Comparison of ENCODE assay signal across 8 cellular contexts in the genomic region with DNA sequence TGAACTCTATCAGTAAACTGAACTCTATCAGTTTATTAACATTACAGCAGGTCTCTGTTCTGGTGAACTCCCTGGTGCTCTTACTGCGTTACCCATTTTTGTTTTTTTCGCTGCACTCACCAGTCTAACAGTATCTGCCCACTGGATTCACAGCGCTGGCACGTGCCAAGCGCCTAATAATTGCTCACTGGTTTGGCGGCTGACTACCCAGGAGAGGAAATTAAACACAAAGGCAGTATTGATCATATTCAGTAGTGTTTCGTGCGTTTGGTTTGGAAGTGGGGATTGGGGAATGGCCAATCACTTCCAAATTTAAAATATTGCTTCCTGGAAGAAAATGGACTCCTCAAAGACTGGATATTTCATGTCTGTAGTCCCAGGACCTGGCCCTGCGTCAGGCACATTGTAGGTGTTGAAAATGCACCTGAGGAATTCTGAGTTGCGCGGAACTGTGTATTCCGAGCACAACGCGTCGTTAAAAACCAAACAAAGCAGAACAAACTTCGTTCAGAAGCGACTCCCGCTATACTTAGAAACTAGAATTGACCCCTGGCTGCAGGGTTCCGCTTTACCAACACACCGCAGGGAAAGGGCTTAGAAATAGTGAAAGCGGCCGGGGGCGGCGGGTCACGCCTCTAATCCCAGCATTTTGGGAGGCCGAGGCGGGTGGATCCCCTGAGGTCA. TPM values are rescaled to one million over a fixed set of nuclear protein-coding genes. Genes with fewer than 3 reads are reported as not detected.
DNase-seq lines count a peak whose midpoint lies in the region; ATAC-seq, FAIRE-seq and TF ChIP-seq lines count a peak whose summit lies in the region.

No MANE protein-coding gene starts in this region.

- H3K79me2 ChIP-seq in mammary epithelial cell (ENCODE audit: insufficient read depth, low read length): peaks cover 39% of the 10 kb centered on the region

- H3K27me3 ChIP-seq in HUES64 (ENCODE audit: insufficient read depth, low read length) (no peaks in the 10 kb centered on the region), mammary epithelial cell (ENCODE audit: insufficient read depth, low read length) (peaks cover 3% of the 10 kb centered on the region)

- BruUV-seq in mammary epithelial cell (replicated peaks; lab: Mats Ljungman, UMichigan): no TSS peak

- H3K36me3 ChIP-seq in HUES64 (ENCODE audit: insufficient read depth, low read length) (peaks cover 35% of the 10 kb centered on the region), mammary epithelial cell (ENCODE audit: insufficient read depth, low read length) (peaks cover 33% of the 10 kb centered on the region), kidney (ENCODE audit: control insufficient read depth in 1 of 2, insufficient read depth in 2 of 2, low read length in 2 of 2) (peaks cover 8 to 22% of the 10 kb centered on the region in 2 donors)

- H3K4me1 ChIP-seq in HUES64 (ENCODE audit: insufficient read depth, low read length): peaks cover 20% of the 10 kb centered on the region
- H3K4me1 ChIP-seq in mammary epithelial cell (ENCODE audit: insufficient read depth, low read length): peaks cover 22% of the 10 kb centered on the region
- peaks cover 8 to 15% of the 10 kb centered on the region in 2 donors for H3K4me1 ChIP-seq in kidney (ENCODE audit: control insufficient read depth in 1 of 2, insufficient read depth in 1 of 2, low read depth in 1 of 2, low read length in 2 of 2)

- FAIRE-seq in kidney (lab: Jason Lieb, UNC): no peak

- WGBS in HUES64: 1% methylated on average over 27 of the region's 27 CpGs
- 0% methylated on average over 19 of the region's 27 CpGs for WGBS in mammary epithelial cell (ENCODE audit: low coverage, missing lambda C conversion rate)

- peak overlapping the region; percentile 92 for H3K4me3 ChIP-seq in HUES64 (ENCODE audit: low read length)
- H3K4me3 ChIP-seq in mammary epithelial cell (replicated peaks in 1 of 3; ENCODE audit: insufficient read depth in 1 of 3, low read depth in 2 of 3, low read length in 3 of 3): peak overlapping the region; percentile 66 to 88 (median 87)
- peak overlapping the region; percentile 95 for H3K4me3 ChIP-seq in kidney (ENCODE audit: low read length in 2 of 2)

- TF ChIP-seq CTCF in mammary epithelial cell (conservative IDR thresholded peaks at IDR 0.05 in 1 of 2, IDR thresholded peaks at IDR 0.05 in 1 of 2; ENCODE audit: extremely low read depth in 1 of 2, insufficient read depth in 1 of 2, low read depth in 1 of 2, low read length in 2 of 2) (no peak), kidney (IDR thresholded peaks at IDR 0.05; ENCODE audit: borderline replicate concordance, extremely low read depth, insufficient read depth) (no peak)

- H2AFZ ChIP-seq in mammary epithelial cell (ENCODE audit: low read depth, low read length): peak overlapping the region; percentile 96

- H3K9ac ChIP-seq in HUES64 (ENCODE audit: low read depth, low read length): peak overlapping the region; percentile 99
- peak overlapping the region; percentile 94 for H3K9ac ChIP-seq in mammary epithelial cell (ENCODE audit: insufficient read depth, low read length)
- H3K9ac ChIP-seq in kidney (ENCODE audit: low read length in 2 of 2): peak overlapping the region; percentile 68 to 92

- in situ Hi-C loops in mammary epithelial cell (cut with MboI; ENCODE audit: low sequenced_read_pairs in 2 of 2): no loop called here

- H3K4me2 ChIP-seq in mammary epithelial cell (ENCODE audit: insufficient read depth, low read depth, low read length): peak overlapping the region; percentile 86

- DNase-seq in DMS53 treated with DMSO at 0.1 percent for 48 hours (lab: John Stamatoyannopoulos, UW; ENCODE audit: unreplicated experiment) (peak; percentile 56), T follicular helper cell (ENCODE audit: low read depth) (peak; percentile 14), mammary epithelial cell (peak; percentile 55), kidney (peak; percentile 76), D341Med (ENCODE audit: low spot score) (no peak)
- peak; percentile 66 for DNase-seq in stimulated activated CD4-positive, alpha-beta T cell treated with anti-CD3 and anti-CD28 coated beads, Interleukin-15, amount 100 ng/mL, for 24 hours

- intact Hi-C loops in mammary epithelial cell (cut with micrococcal nuclease) (loop anchor here (1.0 kb wide), 1 partner anchor 14 kb away; no protein-coding TSS in a partner anchor), kidney (cut with DNase I) (no loop called here)

- peaks cover 2% of the 10 kb centered on the region for H4K20me1 ChIP-seq in mammary epithelial cell (ENCODE audit: insufficient read depth, low read length)

- dilution Hi-C loops in mammary epithelial cell (cut with HindIII; ENCODE audit: low sequenced_read_pairs): no loop called here

- CTCF ChIA-PET in mammary epithelial cell (lab: Charles Lee; ENCODE audit: low non-redundant PET): interaction anchor here (0.7 kb wide), 1 partner anchor 238 kb away, joined by 7 read pairs; no protein-coding TSS in a partner anchor

- peak; percentile 27 for ATAC-seq in GM21423 (IDR thresholded peaks at IDR 0.05; ENCODE audit: unreplicated experiment)

- H3K9me3 ChIP-seq in HUES64 (ENCODE audit: insufficient read depth, low read depth, low read length) (no peaks in the 10 kb centered on the region), mammary epithelial cell (replicated peaks; ENCODE audit: insufficient read depth, low read length) (no peaks in the 10 kb centered on the region), kidney (ENCODE audit: control insufficient read depth in 1 of 2, low read length in 2 of 2) (no peaks in the 10 kb centered on the region)

- peak overlapping the region; percentile 82 for H3K27ac ChIP-seq in HUES64 (ENCODE audit: low read depth, low read length)
- H3K27ac ChIP-seq in mammary epithelial cell (ENCODE audit: insufficient read depth, low read depth, low read length): peak overlapping the region; percentile 83
- H3K27ac ChIP-seq in kidney (ENCODE audit: low read depth in 2 of 2, low read length in 2 of 2): peak overlapping the region; percentile 84 to 96

RNA-seq across cellular contexts. Expression of a gene that starts 1.1 kb away (rescaled TPM):
- polyA plus RNA-seq in HUES64 (2013, experiment 1 of 2): 2,254 TPM
- 2,391 TPM for polyA plus RNA-seq in HUES64 (2013, experiment 2 of 2)
- total RNA-seq in mammary epithelial cell (1,000 to 10,000 TPM in 1 of 2 donors, 100 to 1,000 TPM in 1; 811 to 1,276 TPM), kidney (919 TPM)
- polyA plus RNA-seq in mammary epithelial cell (5,395 TPM), kidney (ENCODE audit: insufficient read depth, low read depth, low replicate concordance) (1,813 TPM)
- 1,447 TPM for polyA minus RNA-seq in mammary epithelial cell

RNA-seq across cellular contexts. Expression of a gene that starts 14.9 kb away (rescaled TPM):
- 13.4 TPM for polyA plus RNA-seq in HUES64 (2013, experiment 1 of 2)
- 14.7 TPM for polyA plus RNA-seq in HUES64 (2013, experiment 2 of 2)
- total RNA-seq in mammary epithelial cell (10 to 100 TPM; 13.8 TPM), kidney (17.2 TPM)
- polyA plus RNA-seq in mammary epithelial cell (9.8 TPM), kidney (ENCODE audit: insufficient read depth, low read depth, low replicate concordance) (16.9 TPM)
- 21.3 TPM for polyA minus RNA-seq in mammary epithelial cell

RNA-seq across cellular contexts. Expression of a gene that starts 55.6 kb away (rescaled TPM):
- not detected for polyA plus RNA-seq in HUES64 (2013, experiment 1 of 2)
- not detected for polyA plus RNA-seq in HUES64 (2013, experiment 2 of 2)
- total RNA-seq in mammary epithelial cell (not detected), kidney (6.7 TPM)
- polyA plus RNA-seq in mammary epithelial cell (not detected), kidney (ENCODE audit: insufficient read depth, low read depth, low replicate concordance) (1.7 TPM)
- polyA minus RNA-seq in mammary epithelial cell: not detected
